ENCODE assay signal across 1 cellular context in the genomic region with DNA sequence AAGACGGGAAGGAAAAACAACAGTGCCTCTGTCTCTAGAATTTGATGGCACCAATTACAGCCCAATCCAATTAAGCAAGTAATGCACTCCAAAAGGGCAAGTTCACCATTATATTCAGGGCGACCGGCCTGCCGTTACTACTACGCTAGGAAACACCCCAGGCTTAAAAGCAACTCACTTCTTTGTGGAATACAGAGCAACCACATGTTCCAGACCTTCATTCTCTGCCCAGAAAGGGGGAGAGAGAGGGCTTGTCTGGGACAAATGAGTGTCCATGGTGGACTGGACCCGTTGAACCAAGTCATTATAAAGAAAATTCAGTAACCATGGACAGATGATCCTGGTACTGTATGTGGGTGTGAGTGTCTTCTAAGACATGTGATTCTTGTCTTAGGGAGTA.
TF ChIP-seq lines count a peak whose summit lies in the region.

No MANE protein-coding gene starts in this region.

TF ChIP-seq in H1, 55 proteins besides CTCF, POLR2A, EP300 and RAD21:
- TF ChIP-seq RBBP5 (IDR thresholded peaks at IDR 0.05; ENCODE audit: borderline replicate concordance, low read depth, low read length) (no peak), POLR2AphosphoS5 (IDR thresholded peaks at IDR 0.05; ENCODE audit: low read depth, low read length) (no peak), SIX5 (IDR thresholded peaks at IDR 0.05; ENCODE audit: low read depth, low read length) (no peak), TAF7 (optimal IDR thresholded peaks at IDR 0.05; ENCODE audit: borderline replicate concordance, low read depth, low read length) (no peak), TCF12 (IDR thresholded peaks at IDR 0.05; ENCODE audit: low read depth, low read length) (no peak), SP1 (IDR thresholded peaks at IDR 0.05; ENCODE audit: low read depth, low read length) (no peak), KDM1A (IDR thresholded peaks at IDR 0.05; ENCODE audit: borderline replicate concordance, low read length) (no peak), SIRT6 (IDR thresholded peaks at IDR 0.05; ENCODE audit: low read length) (no peak), PHF8 (conservative IDR thresholded peaks at IDR 0.05; ENCODE audit: low read depth, low read length) (no peak), SUZ12 (IDR thresholded peaks at IDR 0.05; ENCODE audit: low read length) (no peak), CTBP2 (IDR thresholded peaks at IDR 0.05; ENCODE audit: borderline replicate concordance, insufficient read depth, insufficient read length, low read length) (no peak), TEAD4 (IDR thresholded peaks at IDR 0.05; ENCODE audit: low read depth, low read length) (no peak), CHD1 (IDR thresholded peaks at IDR 0.05; ENCODE audit: low read depth, low read length) (no peak), CBX5 (IDR thresholded peaks at IDR 0.05; ENCODE audit: low read depth, low read length) (no peak), CHD2 (IDR thresholded peaks at IDR 0.05; ENCODE audit: low read length) (no peak), HDAC6 (IDR thresholded peaks at IDR 0.05; ENCODE audit: low read depth, low read length) (no peak)
- TF ChIP-seq, protein P1, sequence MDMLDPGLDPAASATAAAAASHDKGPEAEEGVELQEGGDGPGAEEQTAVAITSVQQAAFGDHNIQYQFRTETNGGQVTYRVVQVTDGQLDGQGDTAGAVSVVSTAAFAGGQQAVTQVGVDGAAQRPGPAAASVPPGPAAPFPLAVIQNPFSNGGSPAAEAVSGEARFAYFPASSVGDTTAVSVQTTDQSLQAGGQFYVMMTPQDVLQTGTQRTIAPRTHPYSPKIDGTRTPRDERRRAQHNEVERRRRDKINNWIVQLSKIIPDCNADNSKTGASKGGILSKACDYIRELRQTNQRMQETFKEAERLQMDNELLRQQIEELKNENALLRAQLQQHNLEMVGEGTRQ (IDR thresholded peaks at IDR 0.05; ENCODE audit: low read length) = no peak
- TF ChIP-seq, protein P2, sequence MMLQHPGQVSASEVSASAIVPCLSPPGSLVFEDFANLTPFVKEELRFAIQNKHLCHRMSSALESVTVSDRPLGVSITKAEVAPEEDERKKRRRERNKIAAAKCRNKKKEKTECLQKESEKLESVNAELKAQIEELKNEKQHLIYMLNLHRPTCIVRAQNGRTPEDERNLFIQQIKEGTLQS (IDR thresholded peaks at IDR 0.05; ENCODE audit: insufficient read depth, low read depth, low read length) = no peak
